In the genomic region with DNA sequence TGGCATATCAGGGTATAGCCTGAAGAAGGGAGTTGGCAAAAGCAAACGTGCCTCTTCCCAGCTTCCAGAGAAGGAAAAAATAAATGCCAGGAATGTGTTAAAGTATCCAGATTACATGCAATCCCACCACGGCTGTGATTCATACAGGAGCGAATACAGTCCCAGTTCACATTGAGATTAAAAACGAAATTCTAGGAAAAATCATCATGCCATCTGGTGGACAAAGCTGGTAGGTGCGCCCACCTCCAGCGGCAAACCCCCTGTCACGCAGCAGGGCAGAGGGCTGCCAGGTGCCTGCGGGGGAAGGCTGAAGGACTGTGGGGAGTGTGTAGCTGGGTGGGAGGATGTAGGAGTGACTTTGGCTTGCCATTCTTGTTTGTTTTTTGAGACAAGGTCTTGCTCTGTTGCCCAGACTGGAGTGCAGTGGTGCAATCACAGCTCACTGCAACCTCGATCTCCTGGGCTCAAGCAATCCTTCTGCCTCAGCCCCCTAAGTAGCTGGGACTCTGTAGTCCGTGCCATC, we compare ENCODE assay signal across 8 cellular contexts. TPM values are rescaled to one million over a fixed set of nuclear protein-coding genes. Genes with fewer than 3 reads are reported as not detected.
DNase-seq lines count a peak whose midpoint lies in the region; ATAC-seq and TF ChIP-seq lines count a peak whose summit lies in the region.

No MANE protein-coding gene starts in this region.

- no peaks in the 10 kb centered on the region for H3K36me3 ChIP-seq in BE2C

- H3K27me3 ChIP-seq in BE2C, result no peaks in the 10 kb centered on the region

- TF ChIP-seq CTCF in BE2C (IDR thresholded peaks at IDR 0.05; ENCODE audit: low read depth, low read length) (peak; percentile 81), epithelial cell of esophagus (IDR thresholded peaks at IDR 0.05; ENCODE audit: insufficient read depth, low read depth, low read length, missing control alignments) (peak; percentile 79)

- H3K9me3 ChIP-seq in BE2C, result no peaks in the 10 kb centered on the region

- H3K9me3 Mint-ChIP-seq in naive thymus-derived CD8-positive, alpha-beta T cell, result no peaks in the 10 kb centered on the region

- POLR2A ChIA-PET in naive thymus-derived CD8-positive, alpha-beta T cell (lab: Charles Lee), result interaction anchor here (0.7 to 6.3 kb wide), 6 partner anchors 18 to 884 kb away, joined by 3 to 77 read pairs (median 6); partner anchors contain the start of gene SIX5

- peak; percentile 96 to 97 for ATAC-seq in naive thymus-derived CD8-positive, alpha-beta T cell
- ATAC-seq in stimulated activated naive CD8-positive, alpha-beta T cell treated with anti-CD3 and anti-CD28 coated beads, Interleukin-15, Interleukin-2, amounts not matched to agents 100 U/mL and 50 U/mL, for 24 hours, result peak; percentile 70
- no peak for ATAC-seq in GM21381 (IDR thresholded peaks at IDR 0.05; ENCODE audit: unreplicated experiment)

- H3K27ac Mint-ChIP-seq in naive thymus-derived CD8-positive, alpha-beta T cell, result peak overlapping the region in 2 of 10 donors; percentile 10 to 12

- DNase-seq in BE2C (peak; percentile 70), H4 (ENCODE audit: low spot score) (peak; percentile 47), NCI-H510A (lab: John Stamatoyannopoulos, UW) (peak; percentile 38), epithelial cell of esophagus (ENCODE audit: low read depth) (peak; percentile 55)
- DNase-seq in activated CD8-positive, alpha-beta memory T cell treated with anti-CD3 and anti-CD28 coated beads for 1 hour (ENCODE audit: extremely low read depth in 1 of 2, low read depth in 1 of 2), result peak; percentile 25 to 43
- DNase-seq in naive thymus-derived CD8-positive, alpha-beta T cell, result peak; percentile 40 to 76 (median 61)
- peak; percentile 65 for DNase-seq in stimulated activated naive CD8-positive, alpha-beta T cell treated with anti-CD3 and anti-CD28 coated beads, Interleukin-15, Interleukin-2, amounts not matched to agents 100 U/mL and 50 U/mL, for 24 hours

- no peaks in the 10 kb centered on the region for H3K36me3 Mint-ChIP-seq in naive thymus-derived CD8-positive, alpha-beta T cell

- H3K4me1 Mint-ChIP-seq in naive thymus-derived CD8-positive, alpha-beta T cell, result peaks cover 7 to 10% (median 8%) of the 10 kb centered on the region in 4 donors

- no peaks in the 10 kb centered on the region for H3K4me1 ChIP-seq in BE2C

- H3K27me3 Mint-ChIP-seq in naive thymus-derived CD8-positive, alpha-beta T cell, result peaks cover 15 to 70% (median 35%) of the 10 kb centered on the region in 5 donors

- H3K4me3 ChIP-seq in BE2C (ENCODE audit: low read depth, low read length), result no peak overlapping the region
- no peak overlapping the region for H3K4me3 ChIP-seq in epithelial cell of esophagus (ENCODE audit: low read length)

- no peak overlapping the region for H3K4me3 Mint-ChIP-seq in naive thymus-derived CD8-positive, alpha-beta T cell

RNA-seq across cellular contexts. Expression of gene DMWD, which starts 6.4 kb away (rescaled TPM):
- polyA plus RNA-seq in BE2C (2012; ENCODE audit: insufficient read depth, insufficient read length, low read depth), result 51.4 TPM
- 5.9 and 7.8 TPM in 2 replicates for total RNA-seq in H4 (2014; rRNA removed; shearing (Covaris generic))
- 10 to 100 TPM; 49.5 to 54.1 TPM for total RNA-seq in naive thymus-derived CD8-positive, alpha-beta T cell
- 10 to 100 TPM in 2 of 3 donors, 1 to 10 TPM in 1; 8.0 to 16.5 (median 11.9) TPM for polyA plus RNA-seq in naive thymus-derived CD8-positive, alpha-beta T cell

RNA-seq across cellular contexts. Expression of gene RSPH6A, which starts 16.1 kb away (rescaled TPM):
- not detected for polyA plus RNA-seq in BE2C (2012; ENCODE audit: insufficient read depth, insufficient read length, low read depth)
- total RNA-seq in H4 (2014; rRNA removed; shearing (Covaris generic)), result not detected in 2 replicates
- total RNA-seq in naive thymus-derived CD8-positive, alpha-beta T cell, result under 1 TPM; 0.36 to 0.57 TPM
- polyA plus RNA-seq in naive thymus-derived CD8-positive, alpha-beta T cell, result not detected

RNA-seq across cellular contexts. Expression of gene DMPK, which starts 16.8 kb away (rescaled TPM):
- 56.7 TPM for polyA plus RNA-seq in BE2C (2012; ENCODE audit: insufficient read depth, insufficient read length, low read depth)
- 1.6 and 2.2 TPM in 2 replicates for total RNA-seq in H4 (2014; rRNA removed; shearing (Covaris generic))
- 10 to 100 TPM; 44.2 to 44.3 TPM for total RNA-seq in naive thymus-derived CD8-positive, alpha-beta T cell
- polyA plus RNA-seq in naive thymus-derived CD8-positive, alpha-beta T cell, result under 1 TPM; 0.60 to 0.99 (median 0.81) TPM

RNA-seq across cellular contexts. Expression of gene SIX5, which starts 30.0 kb away (rescaled TPM):
- polyA plus RNA-seq in BE2C (2012; ENCODE audit: insufficient read depth, insufficient read length, low read depth), result 3.3 TPM
- total RNA-seq in H4 (2014; rRNA removed; shearing (Covaris generic)), result 2.9 and 3.2 TPM in 2 replicates
- 1 to 10 TPM; 1.4 to 1.8 TPM for total RNA-seq in naive thymus-derived CD8-positive, alpha-beta T cell
- under 1 TPM; 0.08 to 0.11 (median 0.09) TPM for polyA plus RNA-seq in naive thymus-derived CD8-positive, alpha-beta T cell

Comparison
In these comparisons a context has a peak if more than half of its experiments do, and no peak if none do; other contexts are left out.
1. RNA of gene DMPK, which starts 16.8 kb away (total RNA-seq): 44.2 to 44.3 TPM in naive thymus-derived CD8-positive, alpha-beta T cell; 1.6 to 2.2 TPM in H4; every median in the first group is over 10 times any median in the second.
2. Peak in every context shown above with its lines, with median percentiles within 50 percentile points of each other: DNase-seq.